Comparison of ENCODE assay signal across 8 cellular contexts in genomic region chr12:7108042-7108927, GRCh38. TPM values are rescaled to one million over a fixed set of nuclear protein-coding genes. Genes with fewer than 3 reads are reported as not detected.
DNase-seq lines count a peak whose midpoint lies in the region; ATAC-seq and TF ChIP-seq lines count a peak whose summit lies in the region.

No MANE protein-coding gene starts in this region.

- peaks cover 3% of the 10 kb centered on the region for H3K79me2 ChIP-seq in trophoblast cell (ENCODE audit: control insufficient read depth, insufficient read depth, low read length, poor library complexity)

- no CpG with 5 or more reads among the region's 33 CpGs for WGBS in trophoblast cell (ENCODE audit: extremely low coverage, insufficient coverage, insufficient read length)

- peaks cover 5% of the 10 kb centered on the region for H3K36me3 ChIP-seq in CD8-positive, alpha-beta memory T cell (ENCODE audit: insufficient read depth, low read length)
- peaks cover 0 to 5% of the 10 kb centered on the region in 2 experiments for H3K36me3 ChIP-seq in trophoblast cell (ENCODE audit: control insufficient read depth in 1 of 2, insufficient read depth in 2 of 2, low read length in 2 of 2)

- peaks cover 46 to 62% (median 56%) of the 10 kb centered on the region in 3 donors for H3K4me1 Mint-ChIP-seq in CD8-positive, alpha-beta memory T cell
- H3K4me1 Mint-ChIP-seq in glutamatergic neuron (ENCODE audit: low read depth, unreplicated experiment) = no peaks in the 10 kb centered on the region

- POLR2A ChIA-PET in CD8-positive, alpha-beta memory T cell (lab: Charles Lee) = interaction anchor here (0.8 to 1.5 kb wide), 9 partner anchors 90 to 419 kb away, joined by 3 to 10 read pairs (median 4); partner anchors contain the start of genes C12orf57, ENO2, GPR162 and LPCAT3
- POLR2A ChIA-PET in RWPE1 (lab: Yijun Ruan, JAX; ENCODE audit: low non-redundant PET) = interaction anchor here (0.5 to 1.6 kb wide), 7 partner anchors 9 to 419 kb away, joined by 3 to 4 read pairs (median 4); partner anchors contain the start of gene C12orf57

- H3K23ac ChIP-seq in trophoblast cell (ENCODE audit: low read length) = no peak overlapping the region

- peak overlapping the region; percentile 91 for H3K14ac ChIP-seq in trophoblast cell (ENCODE audit: low read length)

- H3K9me3 ChIP-seq in CD8-positive, alpha-beta memory T cell (ENCODE audit: low read length) = peaks cover 8% of the 10 kb centered on the region
- H3K9me3 ChIP-seq in trophoblast cell (ENCODE audit: insufficient read depth, low read depth, low read length) = no peaks in the 10 kb centered on the region

- H2BK120ac ChIP-seq in trophoblast cell (ENCODE audit: insufficient read depth, low read length, poor library complexity) = peak overlapping the region; percentile 83

- peak overlapping the region; percentile 94 for H4K12ac ChIP-seq in trophoblast cell (ENCODE audit: low read depth, low read length)

- peaks cover 21% of the 10 kb centered on the region for H3K4me1 ChIP-seq in CD8-positive, alpha-beta memory T cell (ENCODE audit: insufficient read depth, low read length)
- peaks cover 0 to 2% of the 10 kb centered on the region in 2 experiments for H3K4me1 ChIP-seq in trophoblast cell (ENCODE audit: control insufficient read depth in 1 of 2, insufficient read depth in 2 of 2, low read length in 2 of 2)

- peak overlapping the region; percentile 84 for H3K9ac ChIP-seq in trophoblast cell (ENCODE audit: low read length)

- peak overlapping the region; percentile 59 for H3K4ac ChIP-seq in trophoblast cell (ENCODE audit: low read depth, low read length)

- peak overlapping the region; percentile 93 to 99 (median 95) for H3K4me3 Mint-ChIP-seq in CD8-positive, alpha-beta memory T cell
- peak overlapping the region; percentile 90 for H3K4me3 Mint-ChIP-seq in glutamatergic neuron (ENCODE audit: unreplicated experiment)

- peak overlapping the region; percentile 94 for H4K91ac ChIP-seq in trophoblast cell (ENCODE audit: low read depth, low read length)

- peak overlapping the region; percentile 93 for H4K8ac ChIP-seq in trophoblast cell (ENCODE audit: low read depth, low read length)

- peak overlapping the region; percentile 75 for H3K27ac ChIP-seq in CD8-positive, alpha-beta memory T cell (ENCODE audit: low read depth, low read length)
- peak overlapping the region; percentile 92 for H3K27ac ChIP-seq in RWPE1
- peak overlapping the region; percentile 72 for H3K27ac ChIP-seq in trophoblast cell (ENCODE audit: low read depth, low read length)

- peaks cover 10 to 35% (median 17%) of the 10 kb centered on the region in 3 donors for H3K36me3 Mint-ChIP-seq in CD8-positive, alpha-beta memory T cell
- H3K36me3 Mint-ChIP-seq in glutamatergic neuron (ENCODE audit: unreplicated experiment) = peaks cover 6% of the 10 kb centered on the region

- ATAC-seq in GM19328 (IDR thresholded peaks at IDR 0.05; ENCODE audit: unreplicated experiment) (peak; percentile 81), HG03460 (IDR thresholded peaks at IDR 0.05; ENCODE audit: unreplicated experiment) (peak; percentile 95)

- peak overlapping the region; percentile 86 to 97 (median 94) for H3K27ac Mint-ChIP-seq in CD8-positive, alpha-beta memory T cell
- H3K27ac Mint-ChIP-seq in glutamatergic neuron (ENCODE audit: unreplicated experiment) = peak overlapping the region; percentile 95

- H3K79me1 ChIP-seq in trophoblast cell (ENCODE audit: low read length) = peaks cover 11% of the 10 kb centered on the region

- CTCF ChIA-PET in CD8-positive, alpha-beta memory T cell (lab: Charles Lee) = interaction anchor here (0.8 to 7.7 kb wide), 31 partner anchors 9 to 275 kb away, joined by 3 to 69 read pairs (median 4); partner anchors contain the start of genes C12orf57, C1R, LPCAT3 and PTPN6
- CTCF ChIA-PET in RWPE1 (lab: Yijun Ruan, JAX) = interaction anchor here (0.6 to 1.1 kb wide), 10 partner anchors 12 to 1809 kb away, joined by 3 to 8 read pairs (median 4); partner anchors contain the start of gene C1S

- no peaks in the 10 kb centered on the region for H3K27me3 ChIP-seq in CD8-positive, alpha-beta memory T cell (ENCODE audit: insufficient read depth, low read length, poor library complexity, severe bottlenecking)
- no peaks in the 10 kb centered on the region for H3K27me3 ChIP-seq in trophoblast cell (ENCODE audit: insufficient read depth, low read length)

- DNase-seq in CD8-positive, alpha-beta memory T cell = peak; percentile 56 to 84 (median 66)
- DNase-seq in RWPE1 (ENCODE audit: low spot score) (peak; percentile 76), activated gamma-delta T cell treated with Interleukin-2 at 50 U/mL for 16 hours (peak; percentile 77), glutamatergic neuron (peak; percentile 73), trophoblast cell (no peak), ureter (ENCODE audit: low spot score) (peak; percentile 88)

- peak overlapping the region; percentile 55 for H2BK5ac ChIP-seq in trophoblast cell (ENCODE audit: low read depth, low read length, poor library complexity)

- peak overlapping the region; percentile 93 for H2AK5ac ChIP-seq in trophoblast cell (ENCODE audit: low read length)

- H3K4me2 ChIP-seq in trophoblast cell (ENCODE audit: low read length) = peak overlapping the region; percentile 75

- peaks cover 4 to 15% (median 9%) of the 10 kb centered on the region in 5 donors for H3K9me3 Mint-ChIP-seq in CD8-positive, alpha-beta memory T cell
- H3K9me3 Mint-ChIP-seq in glutamatergic neuron (ENCODE audit: unreplicated experiment) = peaks cover 11% of the 10 kb centered on the region

- H2BK12ac ChIP-seq in trophoblast cell (ENCODE audit: low read length) = no peak overlapping the region

- peak overlapping the region; percentile 70 for H3K18ac ChIP-seq in trophoblast cell (ENCODE audit: low read length)

- peaks cover 0 to 2% of the 10 kb centered on the region in 2 donors for H3K27me3 Mint-ChIP-seq in CD8-positive, alpha-beta memory T cell
- peaks cover 2% of the 10 kb centered on the region for H3K27me3 Mint-ChIP-seq in glutamatergic neuron (ENCODE audit: unreplicated experiment)

- peak overlapping the region; percentile 96 for H3K4me3 ChIP-seq in CD8-positive, alpha-beta memory T cell (ENCODE audit: low read length)
- peak overlapping the region; percentile 78 for H3K4me3 ChIP-seq in trophoblast cell (ENCODE audit: low read depth, low read length)

- peak overlapping the region; percentile 61 for H2AFZ ChIP-seq in trophoblast cell (ENCODE audit: insufficient read depth, low read length, poor library complexity)

- TF ChIP-seq CTCF in RWPE1 (conservative IDR thresholded peaks at IDR 0.05; ENCODE audit: low read depth) = no peak
- TF ChIP-seq CTCF in glutamatergic neuron (IDR thresholded peaks at IDR 0.05; ENCODE audit: partially characterized antibody, unreplicated experiment) = no peak

RNA-seq across cellular contexts. Expression of gene C1RL, which starts 0.7 kb away (rescaled TPM):
- 10 to 100 TPM; 12.7 to 14.2 TPM for total RNA-seq in CD8-positive, alpha-beta memory T cell
- 7.2 TPM for polyA plus RNA-seq in CD8-positive, alpha-beta memory T cell
- total RNA-seq in glutamatergic neuron (ENCODE audit: unreplicated experiment) = 12.8 TPM
- polyA plus RNA-seq in trophoblast cell (2013) = 16.4 and 17.3 TPM in 2 replicates
- 110 TPM for total RNA-seq in ureter

RNA-seq across cellular contexts. Expression of gene C1R, which starts 16.0 kb away (rescaled TPM):
- 1 to 10 TPM; 1.2 to 1.7 TPM for total RNA-seq in CD8-positive, alpha-beta memory T cell
- 1.9 TPM for polyA plus RNA-seq in CD8-positive, alpha-beta memory T cell
- total RNA-seq in glutamatergic neuron (ENCODE audit: unreplicated experiment) = 1.0 TPM
- 0.49 and 0.57 TPM in 2 replicates for polyA plus RNA-seq in trophoblast cell (2013)
- 455 TPM for total RNA-seq in ureter

RNA-seq across cellular contexts. Expression of gene RBP5, which starts 20.4 kb away (rescaled TPM):
- under 1 TPM in 1 of 2 experiments, not detected in 1; 0.31 TPM for total RNA-seq in CD8-positive, alpha-beta memory T cell
- polyA plus RNA-seq in CD8-positive, alpha-beta memory T cell = not detected
- total RNA-seq in glutamatergic neuron (ENCODE audit: unreplicated experiment) (1.2 TPM), ureter (7.5 TPM)
- 0.15 and 0.23 TPM in 2 replicates for polyA plus RNA-seq in trophoblast cell (2013)

RNA-seq across cellular contexts. Expression of gene CLSTN3, which starts 21.9 kb away (rescaled TPM):
- 10 to 100 TPM; 16.5 to 17.7 TPM for total RNA-seq in CD8-positive, alpha-beta memory T cell
- polyA plus RNA-seq in CD8-positive, alpha-beta memory T cell = 7.7 TPM
- total RNA-seq in glutamatergic neuron (ENCODE audit: unreplicated experiment) (113 TPM), ureter (48.2 TPM)
- 28.4 and 33.1 TPM in 2 replicates for polyA plus RNA-seq in trophoblast cell (2013)

RNA-seq across cellular contexts. Expression of gene C1S, which starts 47.8 kb away (rescaled TPM):
- under 1 TPM; 0.64 to 0.83 TPM for total RNA-seq in CD8-positive, alpha-beta memory T cell
- polyA plus RNA-seq in CD8-positive, alpha-beta memory T cell = not detected
- total RNA-seq in glutamatergic neuron (ENCODE audit: unreplicated experiment) = 3.5 TPM
- polyA plus RNA-seq in trophoblast cell (2013) = 1.5 TPM in 2 replicates
- total RNA-seq in ureter = 293 TPM

Comparison
In these comparisons a context has a peak if more than half of its experiments do, and no peak if none do; other contexts are left out.
1. DNase-seq: peak in CD8-positive, alpha-beta memory T cell (5 of 5), RWPE1 (single experiment), activated gamma-delta T cell treated with Interleukin-2 at 50 U/mL for 16 hours (single experiment), glutamatergic neuron (single experiment) and ureter (single experiment); none in trophoblast cell (0 of 2).
2. RNA of gene C1R, which starts 16.0 kb away (total RNA-seq): 455 TPM in ureter (single experiment); 1.2 to 1.7 TPM in CD8-positive, alpha-beta memory T cell and 1.0 TPM in glutamatergic neuron (single experiment); every median in the first group is over 100 times any median in the second.
3. Peak in every context shown above with its lines, with median percentiles within 50 percentile points of each other: H3K27ac ChIP-seq.